In the genomic region with DNA sequence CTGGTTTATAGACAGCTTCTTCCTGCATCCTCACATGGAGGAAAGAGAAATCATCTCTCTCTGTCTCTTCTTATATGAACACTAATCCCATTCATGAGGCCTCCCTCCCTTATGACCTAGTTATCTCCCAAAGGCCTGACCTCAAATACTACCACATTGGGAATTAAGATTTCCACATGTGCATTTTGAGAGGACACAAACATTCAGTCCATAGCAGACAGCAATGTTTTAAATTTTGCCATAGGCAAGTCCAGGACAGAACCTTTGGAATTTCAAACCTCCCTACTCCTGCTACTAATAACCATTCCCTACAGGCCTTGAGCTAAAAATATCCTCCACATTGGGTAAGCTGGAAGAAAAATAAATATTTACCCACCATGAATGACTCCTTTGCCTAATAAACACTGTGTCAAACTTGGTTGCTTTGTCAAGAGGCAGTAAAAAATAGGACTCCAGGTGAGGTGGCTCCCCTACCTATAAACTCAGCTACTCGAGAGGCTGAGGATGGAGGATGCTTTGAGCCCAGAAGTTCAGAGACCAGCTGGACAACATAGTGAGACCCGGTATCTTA, we compare ENCODE assay signal across 1 cellular context.
TF ChIP-seq lines count a peak whose summit lies in the region.

No MANE protein-coding gene starts in this region.

TF ChIP-seq in HepG2, 621 proteins besides CTCF, POLR2A, EP300 and RAD21 (continued from another document):
- TF ChIP-seq, protein P1, sequence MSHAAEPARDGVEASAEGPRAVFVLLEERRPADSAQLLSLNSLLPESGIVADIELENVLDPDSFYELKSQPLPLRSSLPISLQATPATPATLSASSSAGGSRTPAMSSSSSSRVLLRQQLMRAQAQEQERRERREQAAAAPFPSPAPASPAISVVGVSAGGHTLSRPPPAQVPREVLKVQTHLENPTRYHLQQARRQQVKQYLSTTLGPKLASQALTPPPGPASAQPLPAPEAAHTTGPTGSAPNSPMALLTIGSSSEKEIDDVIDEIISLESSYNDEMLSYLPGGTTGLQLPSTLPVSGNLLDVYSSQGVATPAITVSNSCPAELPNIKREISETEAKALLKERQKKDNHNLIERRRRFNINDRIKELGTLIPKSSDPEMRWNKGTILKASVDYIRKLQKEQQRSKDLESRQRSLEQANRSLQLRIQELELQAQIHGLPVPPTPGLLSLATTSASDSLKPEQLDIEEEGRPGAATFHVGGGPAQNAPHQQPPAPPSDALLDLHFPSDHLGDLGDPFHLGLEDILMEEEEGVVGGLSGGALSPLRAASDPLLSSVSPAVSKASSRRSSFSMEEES (CRISPR knock-in tag; IDR thresholded peaks at IDR 0.05): 0 out of 2 replicates have a peak, but pooled peaks have one; percentile 26
- TF ChIP-seq, protein P2, sequence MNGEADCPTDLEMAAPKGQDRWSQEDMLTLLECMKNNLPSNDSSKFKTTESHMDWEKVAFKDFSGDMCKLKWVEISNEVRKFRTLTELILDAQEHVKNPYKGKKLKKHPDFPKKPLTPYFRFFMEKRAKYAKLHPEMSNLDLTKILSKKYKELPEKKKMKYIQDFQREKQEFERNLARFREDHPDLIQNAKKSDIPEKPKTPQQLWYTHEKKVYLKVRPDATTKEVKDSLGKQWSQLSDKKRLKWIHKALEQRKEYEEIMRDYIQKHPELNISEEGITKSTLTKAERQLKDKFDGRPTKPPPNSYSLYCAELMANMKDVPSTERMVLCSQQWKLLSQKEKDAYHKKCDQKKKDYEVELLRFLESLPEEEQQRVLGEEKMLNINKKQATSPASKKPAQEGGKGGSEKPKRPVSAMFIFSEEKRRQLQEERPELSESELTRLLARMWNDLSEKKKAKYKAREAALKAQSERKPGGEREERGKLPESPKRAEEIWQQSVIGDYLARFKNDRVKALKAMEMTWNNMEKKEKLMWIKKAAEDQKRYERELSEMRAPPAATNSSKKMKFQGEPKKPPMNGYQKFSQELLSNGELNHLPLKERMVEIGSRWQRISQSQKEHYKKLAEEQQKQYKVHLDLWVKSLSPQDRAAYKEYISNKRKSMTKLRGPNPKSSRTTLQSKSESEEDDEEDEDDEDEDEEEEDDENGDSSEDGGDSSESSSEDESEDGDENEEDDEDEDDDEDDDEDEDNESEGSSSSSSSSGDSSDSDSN (CRISPR knock-in tag; IDR thresholded peaks at IDR 0.05): no peak
- TF ChIP-seq TBL1XR1 (IDR thresholded peaks at IDR 0.05; ENCODE audit: borderline replicate concordance, low read length, partially characterized antibody) (peak; percentile 21), HMG20B (CRISPR knock-in tag; conservative IDR thresholded peaks at IDR 0.05) (no peak), ZNF75D (CRISPR knock-in tag; IDR thresholded peaks at IDR 0.05; ENCODE audit: borderline replicate concordance) (no peak), ZNF557 (CRISPR knock-in tag; IDR thresholded peaks at IDR 0.05) (no peak), SMAD3 (CRISPR knock-in tag; IDR thresholded peaks at IDR 0.05) (peak; percentile 62; the same call in 1 of the 2 replicates), NFIC (IDR thresholded peaks at IDR 0.05; ENCODE audit: low read length) (peak; percentile 42; the same call in 1 of the 2 replicates), ZNF607 (CRISPR knock-in tag; IDR thresholded peaks at IDR 0.05; ENCODE audit: borderline replicate concordance) (peak; percentile 58; the same call in 1 of the 2 replicates)
- TF ChIP-seq, protein P3, sequence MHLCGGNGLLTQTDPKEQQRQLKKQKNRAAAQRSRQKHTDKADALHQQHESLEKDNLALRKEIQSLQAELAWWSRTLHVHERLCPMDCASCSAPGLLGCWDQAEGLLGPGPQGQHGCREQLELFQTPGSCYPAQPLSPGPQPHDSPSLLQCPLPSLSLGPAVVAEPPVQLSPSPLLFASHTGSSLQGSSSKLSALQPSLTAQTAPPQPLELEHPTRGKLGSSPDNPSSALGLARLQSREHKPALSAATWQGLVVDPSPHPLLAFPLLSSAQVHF (CRISPR knock-in tag; IDR thresholded peaks at IDR 0.05): no peak
